ENCODE assay signal across 8 cellular contexts in the genomic region with DNA sequence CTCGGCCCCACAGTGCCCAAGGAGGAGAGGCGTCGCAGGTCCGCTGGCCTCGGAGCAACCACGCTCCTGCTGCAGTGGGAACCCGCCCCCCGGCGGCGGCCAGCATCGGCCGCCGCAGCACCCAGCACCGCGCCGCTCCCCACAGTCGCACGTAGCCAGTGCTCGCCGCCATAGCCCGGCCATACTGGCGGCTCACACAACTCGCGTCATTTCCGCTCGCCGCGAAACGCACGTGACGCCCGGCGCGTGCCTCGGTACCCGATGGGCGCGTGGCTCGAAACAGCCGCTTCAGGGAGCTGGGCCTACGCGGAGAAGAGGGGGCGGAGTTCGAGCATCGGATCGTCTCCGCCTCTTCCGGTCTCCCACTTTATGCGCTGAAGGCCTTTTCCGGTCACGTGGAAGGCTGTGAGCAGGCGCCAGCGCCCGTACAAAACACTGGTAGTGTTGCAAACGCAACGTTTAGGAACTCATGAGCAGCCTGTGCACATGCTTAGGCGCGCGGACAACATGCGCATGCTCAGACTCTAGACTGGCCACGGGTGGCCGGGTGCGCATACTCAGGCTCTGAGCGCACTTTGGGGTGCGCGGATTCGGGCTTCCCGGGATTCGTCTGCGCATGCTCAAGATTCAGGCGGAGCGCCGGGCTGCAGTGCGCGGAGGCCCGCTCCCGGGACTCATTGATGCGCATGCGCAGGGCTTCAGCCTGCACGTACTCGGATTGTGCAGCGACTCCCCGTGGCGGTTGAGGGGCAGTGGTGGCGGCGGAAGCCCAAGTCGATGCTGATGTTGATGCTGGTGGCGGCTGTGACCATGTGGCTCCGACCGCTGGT. TPM values are rescaled to one million over a fixed set of nuclear protein-coding genes. Genes with fewer than 3 reads are reported as not detected.
A peak's percentile ranks its signal among the peaks of the same experiment; 100 is the strongest.
DNase-seq lines count a peak whose midpoint lies in the region; ATAC-seq, FAIRE-seq and TF ChIP-seq lines count a peak whose summit lies in the region.

A gene with protein sequence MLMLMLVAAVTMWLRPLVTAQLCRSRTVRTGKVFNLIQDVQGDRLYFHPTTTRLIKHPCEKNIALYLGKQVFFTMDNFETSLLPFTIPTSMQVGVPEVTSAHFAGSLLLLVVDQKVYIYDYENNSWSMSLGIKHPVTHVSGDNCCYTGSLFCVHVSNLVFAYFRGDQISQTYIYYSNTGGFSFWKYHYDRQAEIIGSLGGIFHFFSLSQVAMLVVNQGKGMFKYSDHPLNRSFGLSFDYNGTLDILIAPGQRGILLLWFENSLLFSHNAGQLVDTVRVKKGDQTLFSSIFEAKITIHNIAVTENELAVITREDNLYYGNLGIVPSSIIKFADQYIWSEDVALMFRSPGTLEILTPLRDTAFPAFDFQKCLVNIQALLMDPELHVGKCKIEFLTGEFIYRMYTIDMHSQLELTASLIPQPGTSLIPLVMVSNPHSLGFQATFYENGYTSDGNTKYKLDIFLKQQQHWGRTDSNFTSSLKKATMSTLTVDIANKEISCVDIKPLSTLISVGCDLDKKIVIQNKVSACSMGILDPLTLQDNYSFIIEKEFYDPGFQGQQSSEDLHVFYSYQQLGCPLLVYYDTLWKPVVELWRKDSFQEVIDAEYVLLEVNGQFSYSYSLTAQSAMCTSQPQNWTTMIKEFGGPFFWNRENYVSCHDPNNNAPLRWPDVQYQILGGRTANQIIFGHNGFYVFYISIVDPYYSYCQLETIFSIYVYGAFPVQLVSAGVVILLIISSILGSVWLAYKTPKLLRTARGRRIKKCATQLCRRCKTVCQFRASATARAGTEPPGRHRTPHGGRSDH (plus strand): TSS at position 677 of the 830 bp plus-strand sequence. CDS start 101 bp downstream, at position 778.
A gene with protein sequence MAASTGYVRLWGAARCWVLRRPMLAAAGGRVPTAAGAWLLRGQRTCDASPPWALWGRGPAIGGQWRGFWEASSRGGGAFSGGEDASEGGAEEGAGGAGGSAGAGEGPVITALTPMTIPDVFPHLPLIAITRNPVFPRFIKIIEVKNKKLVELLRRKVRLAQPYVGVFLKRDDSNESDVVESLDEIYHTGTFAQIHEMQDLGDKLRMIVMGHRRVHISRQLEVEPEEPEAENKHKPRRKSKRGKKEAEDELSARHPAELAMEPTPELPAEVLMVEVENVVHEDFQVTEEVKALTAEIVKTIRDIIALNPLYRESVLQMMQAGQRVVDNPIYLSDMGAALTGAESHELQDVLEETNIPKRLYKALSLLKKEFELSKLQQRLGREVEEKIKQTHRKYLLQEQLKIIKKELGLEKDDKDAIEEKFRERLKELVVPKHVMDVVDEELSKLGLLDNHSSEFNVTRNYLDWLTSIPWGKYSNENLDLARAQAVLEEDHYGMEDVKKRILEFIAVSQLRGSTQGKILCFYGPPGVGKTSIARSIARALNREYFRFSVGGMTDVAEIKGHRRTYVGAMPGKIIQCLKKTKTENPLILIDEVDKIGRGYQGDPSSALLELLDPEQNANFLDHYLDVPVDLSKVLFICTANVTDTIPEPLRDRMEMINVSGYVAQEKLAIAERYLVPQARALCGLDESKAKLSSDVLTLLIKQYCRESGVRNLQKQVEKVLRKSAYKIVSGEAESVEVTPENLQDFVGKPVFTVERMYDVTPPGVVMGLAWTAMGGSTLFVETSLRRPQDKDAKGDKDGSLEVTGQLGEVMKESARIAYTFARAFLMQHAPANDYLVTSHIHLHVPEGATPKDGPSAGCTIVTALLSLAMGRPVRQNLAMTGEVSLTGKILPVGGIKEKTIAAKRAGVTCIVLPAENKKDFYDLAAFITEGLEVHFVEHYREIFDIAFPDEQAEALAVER (minus strand): TSS at position 186 of the 830 bp plus-strand sequence. CDS start 14 bp downstream, at position 172.

- H3K27ac ChIP-seq in angular gyrus (ENCODE audit: low read depth, low read length) = peak within 1 kb of the TSS; percentile 99
- H3K27ac ChIP-seq in prostate gland = peak within 1 kb of the TSS; percentile 89 to 90

- peak; percentile 83 for ATAC-seq in HG02884 (IDR thresholded peaks at IDR 0.05; ENCODE audit: unreplicated experiment)
- peak; percentile 97 for ATAC-seq in left ventricle myocardium superior

- H3K4me3 ChIP-seq in prostate gland = peak within 1 kb of the TSS; percentile 97 to 99

- peak; percentile 97 for TF ChIP-seq CTCF in GM13977 (IDR thresholded peaks at IDR 0.05; ENCODE audit: extremely low read depth, insufficient read depth, missing control alignments)
- TF ChIP-seq CTCF in prostate gland (IDR thresholded peaks at IDR 0.05) = peak; percentile 84 to 98 (median 93)

- H3K4me3 Mint-ChIP-seq in T-helper 1 cell treated with Interleukin-12 subunit alpha and Interleukin-12 subunit beta and Interleukin-4 antibody, amounts not matched to agents 30 μg/mL and 1 μg/mL, for 36 hours = peak within 1 kb of the TSS; percentile 88

- no peaks in the 10 kb centered on the region for H3K27me3 ChIP-seq in prostate gland (replicated peaks; ENCODE audit: insufficient read depth)

- intact Hi-C loops in left ventricle myocardium superior (cut with micrococcal nuclease) = loop anchor here (5.0 kb wide), 1 partner anchor 72 kb away; a partner anchor contains a TSS
- intact Hi-C loops in prostate gland (cut with DNase I) = loop anchor here (1.0 kb wide), 1 partner anchor 30 kb away; a partner anchor contains a TSS

- TF ChIP-seq POLR2A in prostate gland (IDR thresholded peaks at IDR 0.05) = peak; percentile 51

- H3K27me3 Mint-ChIP-seq in T-helper 1 cell treated with Interleukin-12 subunit alpha and Interleukin-12 subunit beta and Interleukin-4 antibody, amounts not matched to agents 30 μg/mL and 1 μg/mL, for 36 hours (ENCODE audit: low read depth) = peaks cover 4% of the 10 kb centered on the region

- peak; percentile 99 for DNase-seq in GM13977 (ENCODE audit: low spot score)
- peak; percentile 85 for DNase-seq in NCI-H146 treated with DMSO at 0.1 percent for 48 hours (lab: John Stamatoyannopoulos, UW; ENCODE audit: unreplicated experiment)
- DNase-seq in left ventricle myocardium superior = peak; percentile 99
- peak; percentile 98 for DNase-seq in prostate gland (ENCODE audit: low spot score)
- peak; percentile 97 for DNase-seq in urothelium cell line (ENCODE audit: low spot score)

- H3K4me1 Mint-ChIP-seq in T-helper 1 cell treated with Interleukin-12 subunit alpha and Interleukin-12 subunit beta and Interleukin-4 antibody, amounts not matched to agents 30 μg/mL and 1 μg/mL, for 36 hours (ENCODE audit: low read depth) = peaks cover 25% of the 10 kb centered on the region

- peaks cover 10% of the 10 kb centered on the region for H3K36me3 Mint-ChIP-seq in T-helper 1 cell treated with Interleukin-12 subunit alpha and Interleukin-12 subunit beta and Interleukin-4 antibody, amounts not matched to agents 30 μg/mL and 1 μg/mL, for 36 hours (ENCODE audit: low read depth)

- H3K9me3 Mint-ChIP-seq in T-helper 1 cell treated with Interleukin-12 subunit alpha and Interleukin-12 subunit beta and Interleukin-4 antibody, amounts not matched to agents 30 μg/mL and 1 μg/mL, for 36 hours = no peaks in the 10 kb centered on the region

- H3K4me1 ChIP-seq in prostate gland (replicated peaks) = peaks cover 9% of the 10 kb centered on the region

- no peaks in the 10 kb centered on the region for H3K36me3 ChIP-seq in prostate gland

- peak within 1 kb of the TSS; percentile 93 for H3K27ac Mint-ChIP-seq in T-helper 1 cell treated with Interleukin-12 subunit alpha and Interleukin-12 subunit beta and Interleukin-4 antibody, amounts not matched to agents 30 μg/mL and 1 μg/mL, for 36 hours

- peak; percentile 20 for FAIRE-seq in urothelium cell line (lab: Jason Lieb, UNC)

- under 1% methylated on average over 79 of the region's 90 CpGs for WGBS in prostate gland

- in situ Hi-C loops in GM13977 (cut with MboI; ENCODE audit: low pct_unique_long_range_greater_than_20kb, low sequenced_read_pairs, unreplicated experiment) = no loop called here

- no peaks in the 10 kb centered on the region for H3K9me3 ChIP-seq in prostate gland

RNA-seq across cellular contexts. Expression of the first gene that starts in this region (rescaled TPM):
- total RNA-seq in left ventricle myocardium superior = not detected
- total RNA-seq in prostate gland = 1 to 10 TPM in 1 of 2 donors, not detected in 1; 1.4 TPM

RNA-seq across cellular contexts. Expression of the second gene that starts in this region (rescaled TPM):
- 90.7 TPM for total RNA-seq in left ventricle myocardium superior
- total RNA-seq in prostate gland = 100 to 1,000 TPM in 1 of 2 donors, 10 to 100 TPM in 1; 62.7 to 120 TPM

Comparison
In these comparisons a context has a peak if more than half of its experiments do, and no peak if none do; other contexts are left out.
1. Peak in every context shown above with its lines: DNase-seq, ATAC-seq, H3K4me3 ChIP-seq and H3K27ac ChIP-seq.